In genomic region chr14:67517083-67517482, GRCh38 we compare ENCODE assay signal across 12 cellular contexts. TPM values are rescaled to one million over a fixed set of nuclear protein-coding genes. Genes with fewer than 3 reads are reported as not detected.
DNase-seq lines count a peak whose midpoint lies in the region; ATAC-seq, FAIRE-seq and TF ChIP-seq lines count a peak whose summit lies in the region.
"Had no signal": no experiment of that assay in that cellular context is flagged by ENCODE, and none has a peak within 500 bp of the region (broad histone marks: within the 10 kb centered on the region; RNA-seq: fewer than 3 reads in every experiment).

No MANE protein-coding gene starts in this region.

- 7% methylated on average over 10 of the region's 12 CpGs for WGBS in HepG2 (ENCODE audit: low lambda C conversion rate)

- no peaks in the 10 kb centered on the region for H3K79me2 ChIP-seq in HepG2 (ENCODE audit: insufficient read depth, low read length)

- FAIRE-seq in HTR-8/SVneo (lab: Jason Lieb, UNC) = peak; percentile 97
- FAIRE-seq in HepG2 (lab: Jason Lieb, UNC) = no peak

- CTCF ChIA-PET in HepG2 (lab: Yijun Ruan, JAX; ENCODE audit: low intra/inter-chr PET ratio, low total read pairs) = interaction anchor here (0.6 to 1.2 kb wide), 2 partner anchors 53 to 54 kb away, joined by 3 to 5 read pairs; no protein-coding TSS in a partner anchor

- H3K27me3 ChIP-seq in HepG2 (ENCODE audit: control insufficient read depth in 1 of 2, insufficient read depth in 2 of 2, low read length in 2 of 2) = peaks cover 6 to 65% of the 10 kb centered on the region in 2 experiments

- TF ChIP-seq RAD21 in HepG2 (CRISPR knock-in tag; IDR thresholded peaks at IDR 0.05) = 0 out of 2 replicates have a peak, but pooled peaks have one; percentile 13

- BruUV-seq in HepG2 (replicated peaks; lab: Mats Ljungman, UMichigan) = no TSS peak

- no peaks in the 10 kb centered on the region for H3K9me3 ChIP-seq in HepG2 (ENCODE audit: low read length)
- H3K9me3 ChIP-seq: SJCRH30 had no signal

- H3K36me3 ChIP-seq in HepG2 (replicated peaks in 1 of 2; ENCODE audit: control insufficient read depth in 1 of 2, insufficient read depth in 2 of 2, low read length in 2 of 2) = no peaks in the 10 kb centered on the region
- H3K36me3 ChIP-seq: SJCRH30 had no signal

- 0 out of 2 replicates have a peak overlapping the region, but pooled peaks have one; percentile 3 for H3K4me2 ChIP-seq in HepG2 (ENCODE audit: low read depth, low read length)

- ATAC-seq in HepG2 (peak; percentile 32), HG03139 (IDR thresholded peaks at IDR 0.05; ENCODE audit: unreplicated experiment) (no peak), HG03135 (IDR thresholded peaks at IDR 0.05; ENCODE audit: unreplicated experiment) (no peak)
- ATAC-seq: activated T-cell treated with anti-CD3 and anti-CD28 coated beads, Interleukin-2, amount 50 U/mL, for 4 hours had no signal

- H2AFZ ChIP-seq in HepG2 (ENCODE audit: low read length) = no peak overlapping the region

- TF ChIP-seq EP300 in HepG2 (IDR thresholded peaks at IDR 0.05; ENCODE audit: low read depth in 2 of 2, low read length in 2 of 2) (no peak), HepG2 (CRISPR knock-in tag; IDR thresholded peaks at IDR 0.05; ENCODE audit: borderline replicate concordance) (no peak)

- TF ChIP-seq POLR2A in HepG2 (IDR thresholded peaks at IDR 0.05; ENCODE audit: insufficient read depth in 1 of 2, low read depth in 2 of 2, low read length in 2 of 2) = no peak

- no peak overlapping the region for H3K27ac ChIP-seq in HepG2 (ENCODE audit: extremely low read length, insufficient read depth, low read length)
- H3K27ac ChIP-seq: SJCRH30 had no signal

- no peak overlapping the region for H3K9ac ChIP-seq in HepG2 (ENCODE audit: insufficient read depth, low read depth, low read length)

- DNase-seq in 8988T = peak; percentile 72
- DNase-seq in HTR-8/SVneo (ENCODE audit: insufficient read length, low spot score) = no peak
- DNase-seq in ecto neural progenitor cell (ENCODE audit: low spot score) = peak; percentile 63
- no peak for DNase-seq in HepG2 (ENCODE audit: low spot score)
- DNase-seq in activated gamma-delta T cell treated with Interleukin-2 at 50 U/mL for 16 hours = no peak
- DNase-seq in putamen (ENCODE audit: low spot score) = no peak
- DNase-seq: activated T-cell treated with anti-CD3 and anti-CD28 coated beads, Interleukin-2, amount 50 U/mL, for 4 hours; CD4-positive, alpha-beta memory T cell; MM.1S had no signal

- intact Hi-C loops in HepG2 (cut with micrococcal nuclease; ENCODE audit: unreplicated experiment) = no loop called here

- peaks cover 29% of the 10 kb centered on the region for H3K4me1 ChIP-seq in HepG2 (ENCODE audit: insufficient read depth, low read length)
- H3K4me1 ChIP-seq: SJCRH30 had no signal

- peak; percentile 60 for TF ChIP-seq CTCF in HepG2 (CRISPR knock-in tag; IDR thresholded peaks at IDR 0.05)

- no peak overlapping the region for H3K4me3 ChIP-seq in HepG2 (replicated peaks in 1 of 3; ENCODE audit: insufficient read depth in 1 of 3, low read depth in 2 of 3, low read length in 3 of 3)
- H3K4me3 ChIP-seq: SJCRH30 had no signal

- H4K20me1 ChIP-seq in HepG2 (ENCODE audit: insufficient read depth, low read length) = no peaks in the 10 kb centered on the region

- POLR2A ChIA-PET in HepG2 (lab: Yijun Ruan, JAX) = no interaction called here

- in situ Hi-C loops in HepG2 (cut with HindIII; ENCODE audit: extremely low pct_ligation_motif_present, low pct_unique_long_range_greater_than_20kb) = no loop called here

TF ChIP-seq in HepG2, 621 proteins besides CTCF, POLR2A, EP300 and RAD21 (continues in another document):
- TF ChIP-seq MYC (CRISPR knock-in tag; IDR thresholded peaks at IDR 0.05; ENCODE audit: borderline replicate concordance) (peak; percentile 32; the same call in 1 of the 2 replicates), NR2C2 (CRISPR knock-in tag; IDR thresholded peaks at IDR 0.05; ENCODE audit: borderline replicate concordance) (no peak), SATB2 (CRISPR knock-in tag; IDR thresholded peaks at IDR 0.05) (no peak), STAG1 (CRISPR knock-in tag; IDR thresholded peaks at IDR 0.05) (peak; percentile 54), MAZ (IDR thresholded peaks at IDR 0.05; ENCODE audit: borderline replicate concordance, low read depth, low read length) (no peak), MAZ (CRISPR knock-in tag; IDR thresholded peaks at IDR 0.05; ENCODE audit: low read depth) (no peak), ATF5 (CRISPR knock-in tag; IDR thresholded peaks at IDR 0.05; ENCODE audit: low read depth) (no peak), TARDBP (CRISPR knock-in tag; IDR thresholded peaks at IDR 0.05) (no peak), MTF2 (CRISPR knock-in tag; IDR thresholded peaks at IDR 0.05; ENCODE audit: borderline replicate concordance) (no peak), SUZ12 (IDR thresholded peaks at IDR 0.05; ENCODE audit: low read depth, low read length) (no peak)

RNA-seq across cellular contexts. Expression of gene PLEKHH1, which starts 16.0 kb away (rescaled TPM):
- total RNA-seq in HepG2 (2016; rRNA removed; fragmentation: Illumina TruSeq; extraction: Trizol) = 4.8 and 8.6 TPM in 2 replicates
- total RNA-seq in HepG2 (2016; cell fraction: cytosol; rRNA removed; fragmentation: Illumina TruSeq; extraction: Trizol; ENCODE audit: low read depth) = 3.3 and 4.8 TPM in 2 replicates
- 4.6 and 7.6 TPM in 2 replicates for total RNA-seq in HepG2 (2016; cell fraction: insoluble cytoplasmic fraction; rRNA removed; fragmentation: Illumina TruSeq; extraction: Trizol)
- 3.6 and 3.9 TPM in 2 replicates for total RNA-seq in HepG2 (2016; cell fraction: membrane; rRNA removed; fragmentation: Illumina TruSeq; extraction: Trizol)
- 12.0 and 12.8 TPM in 2 replicates for total RNA-seq in HepG2 (2016; cell fraction: nucleus; rRNA removed; fragmentation: Illumina TruSeq; extraction: Trizol)
- 15.4 and 15.8 TPM in 2 replicates for polyA plus RNA-seq in HepG2 (2011; rRNA removed)
- 5.2 and 5.8 TPM in 2 replicates for polyA plus RNA-seq in HepG2 (2011; cell fraction: cytosol; rRNA removed)
- 49.9 and 50.8 TPM in 2 replicates for polyA plus RNA-seq in HepG2 (2011; cell fraction: nucleus; rRNA removed)
- 7.8 and 9.0 TPM in 2 replicates for polyA plus RNA-seq in HepG2 (2012)
- 0.53 and 0.76 TPM in 2 replicates for polyA plus RNA-seq in HepG2 (2016; cell fraction: cytosol; fragmentation: Illumina TruSeq; extraction: Trizol; ENCODE audit: low read depth)
- 4.0 and 7.4 TPM in 2 replicates for polyA plus RNA-seq in HepG2 (2016; cell fraction: insoluble cytoplasmic fraction; fragmentation: Illumina TruSeq; extraction: Trizol; ENCODE audit: low read depth)
- polyA plus RNA-seq in HepG2 (2016; cell fraction: membrane; fragmentation: Illumina TruSeq; extraction: Trizol; ENCODE audit: low read depth) = 1.5 TPM in 2 replicates
- 35.8 and 36.7 TPM in 2 replicates for polyA plus RNA-seq in HepG2 (2016; cell fraction: nucleus; fragmentation: Illumina TruSeq; extraction: Trizol; ENCODE audit: insufficient read depth, low read depth)
- 14.0 and 15.2 TPM in 2 replicates for polyA minus RNA-seq in HepG2 (2011; rRNA and poly(A)+ RNA removed; ENCODE audit: low replicate concordance)
- 4.4 and 6.2 TPM in 2 replicates for polyA minus RNA-seq in HepG2 (2011; cell fraction: cytosol; rRNA and poly(A)+ RNA removed)
- polyA minus RNA-seq in HepG2 (2011; cell fraction: nucleus; rRNA and poly(A)+ RNA removed) = 22.7 and 29.6 TPM in 2 replicates

RNA-seq across cellular contexts. Expression of gene TMEM229B, which starts 28.6 kb away (rescaled TPM):
- 0.93 and 1.1 TPM in 2 replicates for total RNA-seq in HepG2 (2016; rRNA removed; fragmentation: Illumina TruSeq; extraction: Trizol)
- total RNA-seq in HepG2 (2016; cell fraction: cytosol; rRNA removed; fragmentation: Illumina TruSeq; extraction: Trizol; ENCODE audit: low read depth) = 0.10 and 0.26 TPM in 2 replicates
- 0.62 and 1.1 TPM in 2 replicates for total RNA-seq in HepG2 (2016; cell fraction: insoluble cytoplasmic fraction; rRNA removed; fragmentation: Illumina TruSeq; extraction: Trizol)
- 0.46 and 0.55 TPM in 2 replicates for total RNA-seq in HepG2 (2016; cell fraction: membrane; rRNA removed; fragmentation: Illumina TruSeq; extraction: Trizol)
- total RNA-seq in HepG2 (2016; cell fraction: nucleus; rRNA removed; fragmentation: Illumina TruSeq; extraction: Trizol) = 0.47 and 0.75 TPM in 2 replicates
- 0.69 and 1.6 TPM in 2 replicates for polyA plus RNA-seq in HepG2 (2011; rRNA removed)
- 0.97 and 1.3 TPM in 2 replicates for polyA plus RNA-seq in HepG2 (2011; cell fraction: cytosol; rRNA removed)
- polyA plus RNA-seq in HepG2 (2011; cell fraction: nucleus; rRNA removed) = 0.92 and 1.5 TPM in 2 replicates
- polyA plus RNA-seq in HepG2 (2012) = 0.59 and 2.0 TPM in 2 replicates
- polyA plus RNA-seq in HepG2 (2016; cell fraction: cytosol; fragmentation: Illumina TruSeq; extraction: Trizol; ENCODE audit: low read depth) = 0.05 and 0.12 TPM in 2 replicates
- polyA plus RNA-seq in HepG2 (2016; cell fraction: insoluble cytoplasmic fraction; fragmentation: Illumina TruSeq; extraction: Trizol; ENCODE audit: low read depth) = 0.37 and 1.0 TPM in 2 replicates
- polyA plus RNA-seq in HepG2 (2016; cell fraction: membrane; fragmentation: Illumina TruSeq; extraction: Trizol; ENCODE audit: low read depth) = 0.29 and 0.74 TPM in 2 replicates
- polyA plus RNA-seq in HepG2 (2016; cell fraction: nucleus; fragmentation: Illumina TruSeq; extraction: Trizol; ENCODE audit: insufficient read depth, low read depth) = 0.71 and 1.0 TPM in 2 replicates
- 0.19 and 7.1 TPM in 2 replicates for polyA minus RNA-seq in HepG2 (2011; rRNA and poly(A)+ RNA removed; ENCODE audit: low replicate concordance)
- polyA minus RNA-seq in HepG2 (2011; cell fraction: cytosol; rRNA and poly(A)+ RNA removed) = 0.44 and 1.3 TPM in 2 replicates
- polyA minus RNA-seq in HepG2 (2011; cell fraction: nucleus; rRNA and poly(A)+ RNA removed) = 3.2 and 4.6 TPM in 2 replicates
- total RNA-seq: SJCRH30 had no signal

Comparison
In these comparisons a context has a peak if more than half of its experiments do, and no peak if none do; other contexts are left out.
1. DNase-seq: peak in 8988T (single experiment) and ecto neural progenitor cell (single experiment); none in HTR-8/SVneo (single experiment), HepG2 (single experiment), activated gamma-delta T cell treated with Interleukin-2 at 50 U/mL for 16 hours (single experiment) and putamen (single experiment).